Comparison of ENCODE assay signal across 25 cellular contexts in genomic region chr11:56816259-56816658, GRCh38.
DNase-seq lines count a peak whose midpoint lies in the region; ATAC-seq, FAIRE-seq and TF ChIP-seq lines count a peak whose summit lies in the region.
"Had no signal": no experiment of that assay in that cellular context is flagged by ENCODE, and none has a peak within 500 bp of the region (broad histone marks: within the 10 kb centered on the region; RNA-seq: fewer than 3 reads in every experiment).

No MANE protein-coding gene starts in this region.

- no peak for TF ChIP-seq RAD21 in A549 (conservative IDR thresholded peaks at IDR 0.05 in 1 of 2, IDR thresholded peaks at IDR 0.05 in 1 of 2)

- no peaks in the 10 kb centered on the region for H3K9me3 Mint-ChIP-seq in MCF 10A (ENCODE audit: unreplicated experiment)

- POLR2A ChIA-PET in MCF 10A (lab: Yijun Ruan, JAX), result no interaction called here
- POLR2A ChIA-PET in A549 (lab: Yijun Ruan, JAX), result no interaction called here

- FAIRE-seq in A549 (lab: Jason Lieb, UNC), result peak; percentile 13
- FAIRE-seq: GM12878, GM12892, GM18507 had no signal

- H3K4me3 ChIP-seq in mammary epithelial cell (replicated peaks in 1 of 3; ENCODE audit: insufficient read depth in 1 of 3, low read depth in 2 of 3, low read length in 3 of 3) (no peak overlapping the region), A549 (no peak overlapping the region)
- H3K4me3 ChIP-seq: BLaER1, GM12878 had no signal

- dilution Hi-C loops in mammary epithelial cell (cut with HindIII; ENCODE audit: low sequenced_read_pairs), result no loop called here

- no peak overlapping the region for H3K4me2 ChIP-seq in mammary epithelial cell (ENCODE audit: insufficient read depth, low read depth, low read length)
- H3K4me2 ChIP-seq in A549, result no peak overlapping the region
- H3K4me2 ChIP-seq: BLaER1 had no signal

- H3K9ac ChIP-seq in mammary epithelial cell (ENCODE audit: insufficient read depth, low read length), result no peak overlapping the region
- H3K9ac ChIP-seq: BLaER1 had no signal

- H3K9me3 ChIP-seq in mammary epithelial cell (replicated peaks; ENCODE audit: insufficient read depth, low read length) (no peaks in the 10 kb centered on the region), A549 (no peaks in the 10 kb centered on the region)
- H3K9me3 ChIP-seq: BE2C, BLaER1 had no signal

- no peaks in the 10 kb centered on the region for H3K36me3 Mint-ChIP-seq in MCF 10A (ENCODE audit: insufficient read depth, unreplicated experiment)
- H3K36me3 Mint-ChIP-seq: CD14-positive monocyte; CD4-positive, alpha-beta memory T cell; CD4-positive, CD25-positive, alpha-beta regulatory T cell; CD8-positive, alpha-beta memory T cell had no signal

- TF ChIP-seq EP300 in A549 (IDR thresholded peaks at IDR 0.05), result no peak

- no peaks in the 10 kb centered on the region for H3K79me2 ChIP-seq in mammary epithelial cell (ENCODE audit: insufficient read depth, low read length)

- no peaks in the 10 kb centered on the region for H3K4me1 Mint-ChIP-seq in MCF 10A (ENCODE audit: insufficient read depth, unreplicated experiment)
- H3K4me1 Mint-ChIP-seq: CD14-positive monocyte; CD4-positive, alpha-beta memory T cell; CD4-positive, CD25-positive, alpha-beta regulatory T cell; CD8-positive, alpha-beta memory T cell had no signal

- DNase-seq in mammary epithelial cell (peak; percentile 32), MCF 10A (ENCODE audit: unreplicated experiment) (no peak), A549 (ENCODE audit: low read depth in 1 of 2, low spot score in 1 of 2) (no peak), SK-MEL-5 (ENCODE audit: low read depth, low spot score) (peak; percentile 1)
- no peak for DNase-seq in stimulated activated CD4-positive, alpha-beta T cell treated with anti-CD3 and anti-CD28 coated beads, Interleukin-12 subunit alpha, Interleukin-12 subunit beta, amount 100 ng/mL, for 4 hours
- DNase-seq: ACHN; BE2C; C1 segment of cervical spinal cord; CD4-positive, alpha-beta memory T cell; CD4-positive, CD25-positive, alpha-beta regulatory T cell; CD8-positive, alpha-beta memory T cell; COR-L47; DMS 273 treated with DMSO at 0.1 percent for 48 hours; DMS153; DMS53; DMS79; DND-41; EL; GDM1 had no signal

- intact Hi-C loops in mammary epithelial cell (cut with micrococcal nuclease) (no loop called here), MCF 10A (cut with micrococcal nuclease) (no loop called here)

- H3K27ac Mint-ChIP-seq in MCF 10A (ENCODE audit: low read depth, unreplicated experiment), result no peak overlapping the region
- H3K27ac Mint-ChIP-seq: CD14-positive monocyte; CD4-positive, alpha-beta memory T cell; CD4-positive, CD25-positive, alpha-beta regulatory T cell; CD8-positive, alpha-beta memory T cell had no signal

- no peak for TF ChIP-seq CTCF in mammary epithelial cell (conservative IDR thresholded peaks at IDR 0.05 in 1 of 2, IDR thresholded peaks at IDR 0.05 in 1 of 2; ENCODE audit: extremely low read depth in 1 of 2, insufficient read depth in 1 of 2, low read depth in 1 of 2, low read length in 2 of 2)
- no peak for TF ChIP-seq CTCF in MCF 10A (IDR thresholded peaks at IDR 0.05; ENCODE audit: unreplicated experiment)
- TF ChIP-seq CTCF in A549 (IDR thresholded peaks at IDR 0.05), result no peak

- H4K20me1 ChIP-seq in mammary epithelial cell (ENCODE audit: insufficient read depth, low read length), result no peaks in the 10 kb centered on the region
- H4K20me1 ChIP-seq: BLaER1 had no signal

- no peak for TF ChIP-seq POLR2A in A549 (IDR thresholded peaks at IDR 0.05; ENCODE audit: low read length)

- H2AFZ ChIP-seq in mammary epithelial cell (ENCODE audit: low read depth, low read length), result no peak overlapping the region

- peaks cover 27% of the 10 kb centered on the region for H3K27me3 Mint-ChIP-seq in MCF 10A (ENCODE audit: insufficient read depth, unreplicated experiment)
- H3K27me3 Mint-ChIP-seq: CD4-positive, alpha-beta memory T cell; CD4-positive, CD25-positive, alpha-beta regulatory T cell; CD8-positive, alpha-beta memory T cell had no signal

- no peaks in the 10 kb centered on the region for H3K27me3 ChIP-seq in mammary epithelial cell (ENCODE audit: insufficient read depth, low read length)
- H3K27me3 ChIP-seq: BE2C, BLaER1 had no signal

- BruUV-seq in mammary epithelial cell (replicated peaks; lab: Mats Ljungman, UMichigan) (no TSS peak), MCF 10A (replicated peaks; lab: Mats Ljungman, UMichigan) (no TSS peak)

- H3K4me3 Mint-ChIP-seq in MCF 10A (ENCODE audit: unreplicated experiment), result no peak overlapping the region
- H3K4me3 Mint-ChIP-seq: CD14-positive monocyte; CD4-positive, alpha-beta memory T cell; CD4-positive, CD25-positive, alpha-beta regulatory T cell; CD8-positive, alpha-beta memory T cell had no signal

- CTCF ChIA-PET in mammary epithelial cell (lab: Charles Lee; ENCODE audit: low non-redundant PET) (no interaction called here), MCF 10A (lab: Yijun Ruan, JAX) (interaction anchor here (0.9 kb wide), 1 partner anchor 269 kb away, joined by 5 read pairs; no protein-coding TSS in a partner anchor), A549 (lab: Yijun Ruan, JAX) (interaction anchor here (0.8 to 2.1 kb wide), 3 partner anchors 25 to 1685 kb away, joined by 3 to 5 read pairs (median 4); no protein-coding TSS in a partner anchor)

- H3K4me1 ChIP-seq in mammary epithelial cell (ENCODE audit: insufficient read depth, low read length), result no peaks in the 10 kb centered on the region
- no peaks in the 10 kb centered on the region for H3K4me1 ChIP-seq in A549
- H3K4me1 ChIP-seq: BE2C, BLaER1 had no signal

- H3K36me3 ChIP-seq in mammary epithelial cell (ENCODE audit: insufficient read depth, low read length), result no peaks in the 10 kb centered on the region
- H3K36me3 ChIP-seq: BE2C, BLaER1 had no signal

- H3K27ac ChIP-seq in mammary epithelial cell (ENCODE audit: insufficient read depth, low read depth, low read length) (no peak overlapping the region), A549 (no peak overlapping the region)
- H3K27ac ChIP-seq: 22Rv1, BLaER1 had no signal

- 0% methylated on average over 2 of the region's 2 CpGs for WGBS in mammary epithelial cell (ENCODE audit: low coverage, missing lambda C conversion rate)
- 68% methylated on average over 2 of the region's 2 CpGs for WGBS in A549 (ENCODE audit: missing lambda C conversion rate)

- no peak for ATAC-seq in A549
- ATAC-seq: GM12878 had no signal

- in situ Hi-C loops in mammary epithelial cell (cut with MboI; ENCODE audit: low sequenced_read_pairs in 2 of 2) (no loop called here), SK-MEL-5 (cut with HindIII; ENCODE audit: low pct_unique_long_range_greater_than_20kb, low sequenced_read_pairs) (no loop called here)

TF ChIP-seq in A549, 52 proteins besides CTCF, POLR2A, EP300 and RAD21:
- no peak for TF ChIP-seq HOXB5 (CRISPR knock-in tag; IDR thresholded peaks at IDR 0.05)
- TF ChIP-seq MAFK (IDR thresholded peaks at IDR 0.05; ENCODE audit: partially characterized antibody), result peak; percentile 70
- TF ChIP-seq SREBF2 (IDR thresholded peaks at IDR 0.05), result no peak
- no peak for TF ChIP-seq PBX3 (IDR thresholded peaks at IDR 0.05)
- no peak for TF ChIP-seq HEYL (CRISPR knock-in tag; IDR thresholded peaks at IDR 0.05)

Comparison
In these comparisons a context has a peak if more than half of its experiments do, and no peak if none do; other contexts are left out.
1. DNase-seq: peak in mammary epithelial cell (single experiment) and SK-MEL-5 (single experiment); none in MCF 10A (single experiment), A549 (0 of 2) and stimulated activated CD4-positive, alpha-beta T cell treated with anti-CD3 and anti-CD28 coated beads, Interleukin-12 subunit alpha, Interleukin-12 subunit beta, amount 100 ng/mL, for 4 hours (single experiment).